ENCODE assay signal across 9 cellular contexts in genomic region chr14:23568021-23568599, GRCh38. TPM values are rescaled to one million over a fixed set of nuclear protein-coding genes. Genes with fewer than 3 reads are reported as not detected.
DNase-seq lines count a peak whose midpoint lies in the region; ATAC-seq and TF ChIP-seq lines count a peak whose summit lies in the region.
"Had no signal": no experiment of that assay in that cellular context is flagged by ENCODE, and none has a peak within 500 bp of the region (broad histone marks: within the 10 kb centered on the region; RNA-seq: fewer than 3 reads in every experiment).

No MANE protein-coding gene starts in this region.

- TF ChIP-seq RAD21 in SK-N-SH (IDR thresholded peaks at IDR 0.05; ENCODE audit: low read length), result no peak

- H3K4me3 Mint-ChIP-seq in activated CD4-positive, alpha-beta memory T cell treated with anti-CD3 and anti-CD28 coated beads for 36 hours, result peak overlapping the region; percentile 91

- H3K79me2 ChIP-seq in SK-N-SH (ENCODE audit: insufficient read depth) (0 out of 2 replicates have a peak, but pooled peaks cover 3% of the 10 kb centered on the region), hepatocyte (peaks cover 13% of the 10 kb centered on the region)

- no peak for TF ChIP-seq POLR2A in stomach (IDR thresholded peaks at IDR 0.05)
- TF ChIP-seq POLR2A in erythroblast (IDR thresholded peaks at IDR 0.05; ENCODE audit: low read length), result no peak

- intact Hi-C loops in activated CD4-positive, alpha-beta memory T cell treated with anti-CD3 and anti-CD28 coated beads for 36 hours (cut with micrococcal nuclease), result no loop called here
- intact Hi-C loops in stomach (cut with DNase I; ENCODE audit: low total_unique reads), result loop anchor here (10.0 kb wide), 1 partner anchor 243 kb away; the partner anchor contains the start of gene PABPN1

- peaks cover 10% of the 10 kb centered on the region for H3F3A ChIP-seq in SK-N-SH (replicated peaks; ENCODE audit: insufficient read depth)

- H3K27me3 ChIP-seq in SK-N-SH (ENCODE audit: insufficient read depth) (no peaks in the 10 kb centered on the region), hepatocyte (peaks cover under 1% of the 10 kb centered on the region), stomach (peaks cover 0 to 24% (median 0%) of the 10 kb centered on the region in 3 donors)

- WGBS in SK-N-SH (ENCODE audit: low lambda C conversion rate), result 67% methylated on average over 2 of the region's 2 CpGs
- WGBS in hepatocyte (ENCODE audit: low lambda C conversion rate, missing lambda C conversion rate), result 86% methylated on average over 2 of the region's 2 CpGs
- 59 to 71% (median 61%) methylated on average over 2 of the region's 2 CpGs for WGBS in stomach, 5 donors

- peak overlapping the region; percentile 71 for H3K9ac ChIP-seq in SK-N-SH

- H3K4me1 ChIP-seq in SK-N-SH (ENCODE audit: control insufficient read depth in 1 of 2, insufficient read depth in 2 of 2, low read depth in 1 of 2, low read length in 1 of 2) (peaks cover 0 to 34% of the 10 kb centered on the region in 2 experiments; a peak in 1 of 4 replicates), hepatocyte (ENCODE audit: insufficient read depth) (peaks cover 16% of the 10 kb centered on the region), stomach (peaks cover 18 to 49% (median 30%) of the 10 kb centered on the region in 4 donors)

- H3K4me3 ChIP-seq in SK-N-SH (ENCODE audit: low read depth in 2 of 2, low read length in 1 of 2) (peak overlapping the region; percentile 64 to 86), hepatocyte (no peak overlapping the region), stomach (peak overlapping the region; percentile 65 to 71 (median 68))

- no peaks in the 10 kb centered on the region for H3K9me3 Mint-ChIP-seq in activated CD4-positive, alpha-beta memory T cell treated with anti-CD3 and anti-CD28 coated beads for 36 hours

- H3K9me2 ChIP-seq in SK-N-SH (no peaks in the 10 kb centered on the region), hepatocyte (replicated peaks; ENCODE audit: insufficient read depth) (no peaks in the 10 kb centered on the region)

- POLR2A ChIA-PET in SK-N-SH (lab: Yijun Ruan, JAX), result interaction anchor here (1.3 kb wide), 1 partner anchor 11 kb away, joined by 4 read pairs; no protein-coding TSS in a partner anchor
- POLR2A ChIA-PET in activated CD4-positive, alpha-beta memory T cell treated with anti-CD3 and anti-CD28 coated beads for 36 hours (lab: Charles Lee), result interaction anchor here (0.5 to 1.7 kb wide), 3 partner anchors 93 to 274 kb away, joined by 3 to 4 read pairs (median 3); partner anchors contain the start of gene PABPN1

- no peak for TF ChIP-seq CTCF in SK-N-SH (IDR thresholded peaks at IDR 0.05)
- TF ChIP-seq CTCF in hepatocyte (IDR thresholded peaks at IDR 0.05; ENCODE audit: poor library complexity), result no peak
- no peak for TF ChIP-seq CTCF in stomach (IDR thresholded peaks at IDR 0.05)

- H3K36me3 Mint-ChIP-seq in activated CD4-positive, alpha-beta memory T cell treated with anti-CD3 and anti-CD28 coated beads for 36 hours, result peaks cover 15% of the 10 kb centered on the region

- peak overlapping the region; percentile 39 to 82; a peak in 3 of 4 replicates for H3K27ac ChIP-seq in SK-N-SH (ENCODE audit: low read depth in 2 of 2, low read length in 1 of 2)
- H3K27ac ChIP-seq in hepatocyte, result peak overlapping the region; percentile 92
- peak overlapping the region; percentile 79 to 90 (median 83) for H3K27ac ChIP-seq in stomach

- H3K4me1 Mint-ChIP-seq in activated CD4-positive, alpha-beta memory T cell treated with anti-CD3 and anti-CD28 coated beads for 36 hours (ENCODE audit: low read depth), result peaks cover 29% of the 10 kb centered on the region

- ATAC-seq in SK-N-SH treated with all-trans-retinoic acid at 6 μM for 48 hours, result no peak

- H3K36me3 ChIP-seq in SK-N-SH (replicated peaks in 1 of 2; ENCODE audit: control insufficient read depth in 1 of 2, insufficient read depth in 2 of 2, low read length in 1 of 2) (peaks cover 0 to 19% of the 10 kb centered on the region in 2 experiments), hepatocyte (replicated peaks; ENCODE audit: insufficient read depth, low read depth) (no peaks in the 10 kb centered on the region), stomach (peaks cover 23 to 31% (median 27%) of the 10 kb centered on the region in 4 donors)

- DNase-seq in SK-N-SH (no peak), hepatocyte (ENCODE audit: low spot score) (no peak), stomach (no peak), NK-92 (lab: John Stamatoyannopoulos, UW; ENCODE audit: unreplicated experiment) (no peak), HK-2 (ENCODE audit: unreplicated experiment) (no peak), erythroblast (lab: John Stamatoyannopoulos, UW) (no peak)
- DNase-seq in activated CD4-positive, alpha-beta memory T cell treated with anti-CD3 and anti-CD28 coated beads for 36 hours, result no peak

- no peaks in the 10 kb centered on the region for H3K27me3 Mint-ChIP-seq in activated CD4-positive, alpha-beta memory T cell treated with anti-CD3 and anti-CD28 coated beads for 36 hours

- TF ChIP-seq EP300 in SK-N-SH (IDR thresholded peaks at IDR 0.05; ENCODE audit: borderline replicate concordance in 1 of 2, low read depth in 1 of 2, low read length in 1 of 2), result no peak
- TF ChIP-seq EP300 in stomach (IDR thresholded peaks at IDR 0.05), result no peak

- H2AFZ ChIP-seq in SK-N-SH (ENCODE audit: low read depth) (peak overlapping the region; percentile 98), hepatocyte (peak overlapping the region; percentile 75)

- no peaks in the 10 kb centered on the region for H4K20me1 ChIP-seq in SK-N-SH (ENCODE audit: insufficient read depth)
- no peaks in the 10 kb centered on the region for H4K20me1 ChIP-seq in hepatocyte (ENCODE audit: insufficient read depth, poor library complexity, severe bottlenecking)

- peak overlapping the region; percentile 90 for H3K27ac Mint-ChIP-seq in activated CD4-positive, alpha-beta memory T cell treated with anti-CD3 and anti-CD28 coated beads for 36 hours

- CTCF ChIA-PET in SK-N-SH (lab: Yijun Ruan, JAX), result interaction anchor here (0.7 to 19.5 kb wide), 10 partner anchors 10 to 512 kb away, joined by 3 to 785 read pairs (median 6); partner anchors contain the start of genes NGDN and THTPA
- CTCF ChIA-PET in activated CD4-positive, alpha-beta memory T cell treated with anti-CD3 and anti-CD28 coated beads for 36 hours (lab: Charles Lee), result interaction anchor here (0.5 to 3.3 kb wide), 8 partner anchors 9 to 175 kb away, joined by 3 to 29 read pairs (median 6); partner anchors contain the start of gene THTPA

- H3K9me3 ChIP-seq in SK-N-SH, result no peaks in the 10 kb centered on the region
- H3K9me3 ChIP-seq in hepatocyte (ENCODE audit: low read depth), result no peaks in the 10 kb centered on the region
- no peaks in the 10 kb centered on the region for H3K9me3 ChIP-seq in stomach

- H3K4me2 ChIP-seq in SK-N-SH (peak overlapping the region; percentile 86), hepatocyte (peak overlapping the region; percentile 91)

TF ChIP-seq in SK-N-SH, 30 proteins besides CTCF, POLR2A, EP300 and RAD21 (continues in another document):
- TF ChIP-seq TAF1 (IDR thresholded peaks at IDR 0.05; ENCODE audit: borderline replicate concordance, low read depth, low read length) (no peak), MAX (IDR thresholded peaks at IDR 0.05; ENCODE audit: low read depth) (no peak), YY1 (IDR thresholded peaks at IDR 0.05; ENCODE audit: low read depth) (no peak)

TF ChIP-seq in SK-N-SH treated with all-trans-retinoic acid at 6 μM for 48 hours, 23 proteins besides CTCF, POLR2A, EP300 and RAD21:
- TF ChIP-seq ZFP30 (CRISPR knock-in tag; IDR thresholded peaks at IDR 0.05), result no peak
- no peak for TF ChIP-seq TCF4 (CRISPR knock-in tag; IDR thresholded peaks at IDR 0.05; ENCODE audit: borderline replicate concordance)
- no peak for TF ChIP-seq ZC3H10 (CRISPR knock-in tag; IDR thresholded peaks at IDR 0.05)
TF ChIP-seq in SK-N-SH treated with all-trans-retinoic acid at 6 μM for 48 hours: peak in this region for 0.

RNA-seq across cellular contexts. Expression of gene AP1G2, which starts 0.5 kb away (rescaled TPM):
- polyA plus RNA-seq in SK-N-SH (2012; rRNA removed) (88.3 and 114 TPM in 2 replicates), hepatocyte (191 and 282 TPM in 2 replicates), stomach (100 to 1,000 TPM in 2 of 3 donors, 10 to 100 TPM in 1; 85.9 to 214 (median 113) TPM)
- 12.5 and 18.4 TPM in 2 replicates for polyA plus RNA-seq in SK-N-SH (2012; cell fraction: cytosol; rRNA removed)
- 850 and 900 TPM in 2 replicates for polyA plus RNA-seq in SK-N-SH (2012; cell fraction: nucleus; rRNA removed)
- total RNA-seq in activated CD4-positive, alpha-beta memory T cell treated with anti-CD3 and anti-CD28 coated beads for 36 hours, result 100 to 1,000 TPM; 182 to 190 TPM
- total RNA-seq in hepatocyte (87.5 and 114 TPM in 2 replicates), stomach (100 to 1,000 TPM in 4 of 5 donors, 10 to 100 TPM in 1; 39.1 to 531 (median 212) TPM)

RNA-seq across cellular contexts. Expression of gene JPH4, which starts 10.5 kb away (rescaled TPM):
- 8.7 and 8.8 TPM in 2 replicates for polyA plus RNA-seq in SK-N-SH (2012; rRNA removed)
- 5.7 and 7.9 TPM in 2 replicates for polyA plus RNA-seq in SK-N-SH (2012; cell fraction: cytosol; rRNA removed)
- polyA plus RNA-seq in SK-N-SH (2012; cell fraction: nucleus; rRNA removed), result 20.9 and 25.3 TPM in 2 replicates
- total RNA-seq in activated CD4-positive, alpha-beta memory T cell treated with anti-CD3 and anti-CD28 coated beads for 36 hours, result under 1 TPM in 1 of 2 experiments, not detected in 1; 0.12 TPM
- 2.3 and 2.7 TPM in 2 replicates for total RNA-seq in hepatocyte
- 1.7 and 2.7 TPM in 2 replicates for polyA plus RNA-seq in hepatocyte
- total RNA-seq in stomach, result 1 to 10 TPM in 1 of 5 donors, under 1 TPM in 2, not detected in 2; 0.43 to 1.1 (median 0.58) TPM
- under 1 TPM; 0.15 to 0.50 (median 0.30) TPM for polyA plus RNA-seq in stomach
- total RNA-seq: pulmonary artery endothelial cell had no signal

RNA-seq across cellular contexts. Expression of gene THTPA, which starts 12.0 kb away (rescaled TPM):
- 15.5 and 16.3 TPM in 2 replicates for polyA plus RNA-seq in SK-N-SH (2012; rRNA removed)
- polyA plus RNA-seq in SK-N-SH (2012; cell fraction: cytosol; rRNA removed), result 7.5 and 9.0 TPM in 2 replicates
- polyA plus RNA-seq in SK-N-SH (2012; cell fraction: nucleus; rRNA removed), result 43.9 and 56.7 TPM in 2 replicates
- 1 to 10 TPM; 7.7 to 8.2 TPM for total RNA-seq in activated CD4-positive, alpha-beta memory T cell treated with anti-CD3 and anti-CD28 coated beads for 36 hours
- total RNA-seq in hepatocyte, result 13.5 and 20.4 TPM in 2 replicates
- polyA plus RNA-seq in hepatocyte, result 14.2 and 15.5 TPM in 2 replicates
- 100 to 1,000 TPM in 1 of 5 donors, 10 to 100 TPM in 3, 1 to 10 TPM in 1; 8.5 to 170 (median 20.6) TPM for total RNA-seq in stomach
- 10 to 100 TPM in 2 of 3 donors, 1 to 10 TPM in 1; 8.6 to 16.7 (median 15.9) TPM for polyA plus RNA-seq in stomach

RNA-seq across cellular contexts. Expression of gene ZFHX2, which starts 16.5 kb away (rescaled TPM):
- polyA plus RNA-seq in SK-N-SH (2012; rRNA removed), result 0.28 and 0.77 TPM in 2 replicates
- 0.39 and 0.42 TPM in 2 replicates for polyA plus RNA-seq in SK-N-SH (2012; cell fraction: cytosol; rRNA removed)
- 2.1 and 2.9 TPM in 2 replicates for polyA plus RNA-seq in SK-N-SH (2012; cell fraction: nucleus; rRNA removed)
- 1 to 10 TPM; 1.2 to 1.4 TPM for total RNA-seq in activated CD4-positive, alpha-beta memory T cell treated with anti-CD3 and anti-CD28 coated beads for 36 hours
- total RNA-seq in hepatocyte, result 0.28 and 1.4 TPM in 2 replicates
- 1.5 and 2.2 TPM in 2 replicates for polyA plus RNA-seq in hepatocyte
- 1 to 10 TPM in 1 of 5 donors, under 1 TPM in 4; under 0.01 to 2.9 (median 0.43) TPM for total RNA-seq in stomach
- 1 to 10 TPM in 1 of 3 donors, under 1 TPM in 1, not detected in 1; 0.68 to 1.1 TPM for polyA plus RNA-seq in stomach
